In the genomic region with DNA sequence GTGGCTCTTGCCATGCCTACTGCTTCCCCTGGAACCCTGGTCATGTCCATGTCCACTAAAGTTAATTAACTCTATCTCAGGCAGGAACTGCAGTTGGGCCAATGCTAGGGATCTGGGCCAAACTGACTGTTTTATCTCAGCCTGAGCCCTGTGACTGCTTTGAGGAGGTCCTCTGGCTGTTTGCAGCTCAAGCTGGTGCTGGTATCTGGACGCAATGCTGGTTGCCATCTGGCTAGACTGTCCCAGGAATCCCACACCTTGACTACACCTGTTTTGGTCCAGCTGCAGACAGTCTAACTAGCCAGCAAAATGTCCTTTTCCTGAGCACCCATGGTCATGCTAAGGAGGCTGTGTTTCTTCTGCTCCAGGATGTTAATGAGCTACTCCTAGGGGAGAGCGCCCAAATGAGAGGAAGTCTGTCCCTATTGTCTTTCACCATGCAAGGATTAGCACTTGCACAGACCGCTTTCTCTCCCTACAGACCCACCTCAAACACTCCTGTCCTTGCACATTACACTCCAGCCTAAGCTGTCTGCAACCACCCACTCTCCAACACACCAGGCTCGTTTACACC, we compare ENCODE assay signal across 17 cellular contexts.
DNase-seq lines count a peak whose midpoint lies in the region; ATAC-seq, FAIRE-seq and TF ChIP-seq lines count a peak whose summit lies in the region.
"Had no signal": no experiment of that assay in that cellular context is flagged by ENCODE, and none has a peak within 500 bp of the region (broad histone marks: within the 10 kb centered on the region; RNA-seq: fewer than 3 reads in every experiment).

No MANE protein-coding gene starts in this region.

- no peak overlapping the region for H3K56ac ChIP-seq in H9 (ENCODE audit: insufficient read length, low read depth, low read length)

- no peak overlapping the region for H3K4me3 Mint-ChIP-seq in H9
- H3K4me3 Mint-ChIP-seq: B cell; CD8-positive, alpha-beta memory T cell had no signal

- H2BK15ac ChIP-seq in H9 (ENCODE audit: low read depth, low read length): no peak overlapping the region

- H3K4ac ChIP-seq in H9 (ENCODE audit: low read depth, low read length): no peak overlapping the region

- H3K23me2 ChIP-seq in H9 (ENCODE audit: insufficient read length, low read depth, low read length, poor library complexity, severe bottlenecking): no peaks in the 10 kb centered on the region

- H3K4me1 Mint-ChIP-seq in H9: peaks cover 17 to 40% of the 10 kb centered on the region in 2 experiments
- H3K4me1 Mint-ChIP-seq: B cell; CD8-positive, alpha-beta memory T cell had no signal

- ATAC-seq in Right ventricle myocardium superior (ENCODE audit: poor library complexity): peak; percentile 46
- ATAC-seq in upper lobe of left lung (ENCODE audit: low FRiP score in 2 of 2): no peak
- no peak for ATAC-seq in HG03097 (IDR thresholded peaks at IDR 0.05; ENCODE audit: low FRiP score, unreplicated experiment)
- ATAC-seq: GM12878 had no signal

- no peak overlapping the region for H2AFZ ChIP-seq in H9 (ENCODE audit: low read length)

- DNase-seq in Right ventricle myocardium superior (no peak), left ventricle myocardium inferior (no peak), H9 (peak; percentile 31), bronchial epithelial cell (ENCODE audit: low read depth) (no peak), upper lobe of left lung (no peak)
- DNase-seq: CD8-positive, alpha-beta memory T cell; COR-L47; DMS 273 treated with DMSO at 0.1 percent for 48 hours; DMS53; DND-41; EL; HCEC 1CT had no signal

- H3K14ac ChIP-seq in H9 (ENCODE audit: insufficient read depth, low read length): no peak overlapping the region

- H3K18ac ChIP-seq in H9 (ENCODE audit: insufficient read length, low read depth, low read length): no peak overlapping the region

- no peak for TF ChIP-seq POLR2A in upper lobe of left lung (IDR thresholded peaks at IDR 0.05)

- WGBS in H9 (ENCODE audit: extremely low coverage, insufficient read length, low lambda C conversion rate): no CpG with 5 or more reads among the region's 4 CpGs
- 73 to 86% methylated on average over 4 of the region's 4 CpGs for WGBS in upper lobe of left lung, 2 donors

- H3K4me2 ChIP-seq in H9 (ENCODE audit: insufficient read depth, insufficient read length, low read length): no peak overlapping the region
- H3K4me2 ChIP-seq: BLaER1 treated with 17β-estradiol and CSF1 and Interleukin-3, amounts not matched to agents 10 nM and 100 nM had no signal

- H2BK120ac ChIP-seq in H9 (ENCODE audit: low read depth, low read length, poor library complexity, severe bottlenecking): no peak overlapping the region

- H4K5ac ChIP-seq in H9 (ENCODE audit: insufficient read length, low read depth, low read length): no peak overlapping the region

- H3K4me3 ChIP-seq in left ventricle myocardium inferior: no peak overlapping the region
- H3K4me3 ChIP-seq in bronchial epithelial cell (ENCODE audit: low read depth, low read length): no peak overlapping the region
- H3K4me3 ChIP-seq in upper lobe of left lung: no peak overlapping the region
- H3K4me3 ChIP-seq: BLaER1 treated with 17β-estradiol and CSF1 and Interleukin-3, amounts not matched to agents 10 nM and 100 nM; GM12878 had no signal

- no peaks in the 10 kb centered on the region for H3K79me2 ChIP-seq in H9 (ENCODE audit: insufficient read depth, low read length)

- H4K20me1 ChIP-seq in H9 (ENCODE audit: control insufficient read depth, insufficient read depth, insufficient read length): no peaks in the 10 kb centered on the region
- H4K20me1 ChIP-seq: BLaER1 treated with 17β-estradiol and CSF1 and Interleukin-3, amounts not matched to agents 10 nM and 100 nM had no signal

- H3K9me3 ChIP-seq in left ventricle myocardium inferior (replicated peaks) (no peaks in the 10 kb centered on the region), H9 (ENCODE audit: control insufficient read depth, low read depth, low read length) (no peaks in the 10 kb centered on the region), upper lobe of left lung (no peaks in the 10 kb centered on the region)
- H3K9me3 ChIP-seq: BLaER1 treated with 17β-estradiol and CSF1 and Interleukin-3, amounts not matched to agents 10 nM and 100 nM had no signal

- H3K23ac ChIP-seq in H9 (ENCODE audit: insufficient read length, low read depth, low read length): no peak overlapping the region

- H3K9ac ChIP-seq in H9 (ENCODE audit: extremely low read depth, insufficient read length, low read length): no peak overlapping the region
- H3K9ac ChIP-seq: BLaER1 treated with 17β-estradiol and CSF1 and Interleukin-3, amounts not matched to agents 10 nM and 100 nM had no signal

- peak; percentile 28 for FAIRE-seq in bronchial epithelial cell (lab: Jason Lieb, UNC)
- FAIRE-seq: GM12878 had no signal

- H3K9me3 Mint-ChIP-seq in H9: no peaks in the 10 kb centered on the region; a peak in 1 of 5 replicates

- H2BK5ac ChIP-seq in H9 (ENCODE audit: insufficient read length, low read length): no peak overlapping the region

- intact Hi-C loops in Right ventricle myocardium superior (cut with DNase I): no loop called here
- intact Hi-C loops in left ventricle myocardium inferior (cut with micrococcal nuclease): no loop called here

- no peak overlapping the region for H3K27ac ChIP-seq in left ventricle myocardium inferior (replicated peaks)
- no peak overlapping the region for H3K27ac ChIP-seq in H9 (ENCODE audit: insufficient read length, low read depth, low read length)
- H3K27ac ChIP-seq in upper lobe of left lung: no peak overlapping the region
- H3K27ac ChIP-seq: BLaER1 treated with 17β-estradiol and CSF1 and Interleukin-3, amounts not matched to agents 10 nM and 100 nM; HL-60 had no signal

- H2BK20ac ChIP-seq in H9 (ENCODE audit: low read depth, low read length, poor library complexity, severe bottlenecking): no peak overlapping the region

- H3K36me3 Mint-ChIP-seq in H9 (ENCODE audit: insufficient read depth in 1 of 3, low read depth in 3 of 3): no peaks in the 10 kb centered on the region; a peak in 1 of 7 replicates
- H3K36me3 Mint-ChIP-seq: CD8-positive, alpha-beta memory T cell had no signal

- no peaks in the 10 kb centered on the region; the same call in 1 of the 2 replicates for H3K27me3 Mint-ChIP-seq in H9 (ENCODE audit: low read depth)
- H3K27me3 Mint-ChIP-seq: B cell; CD8-positive, alpha-beta memory T cell had no signal

- H3K79me1 ChIP-seq in H9 (ENCODE audit: insufficient read depth, low read depth, low read length, poor library complexity, severe bottlenecking): no peaks in the 10 kb centered on the region

- no peak overlapping the region for H3K27ac Mint-ChIP-seq in H9
- H3K27ac Mint-ChIP-seq: B cell; CD8-positive, alpha-beta memory T cell had no signal

- H4K8ac ChIP-seq in H9 (replicated peaks; ENCODE audit: insufficient read length, low read depth, low read length): no peak overlapping the region

- H4K91ac ChIP-seq in H9 (ENCODE audit: insufficient read length, low read depth, low read length): no peak overlapping the region

- peaks cover 7% of the 10 kb centered on the region for H3K4me1 ChIP-seq in left ventricle myocardium inferior
- H3K4me1 ChIP-seq in H9 (ENCODE audit: insufficient read depth, low read length): no peaks in the 10 kb centered on the region; the same call in 1 of the 2 replicates
- H3K4me1 ChIP-seq in upper lobe of left lung: no peaks in the 10 kb centered on the region

- no peak overlapping the region for H2AK5ac ChIP-seq in H9 (ENCODE audit: insufficient read length, low read length)

- H3K27me3 ChIP-seq in left ventricle myocardium inferior (ENCODE audit: low read depth) (no peaks in the 10 kb centered on the region), H9 (ENCODE audit: insufficient read depth, low read length) (no peaks in the 10 kb centered on the region), bronchial epithelial cell (ENCODE audit: control insufficient read depth, insufficient read depth, low read length) (no peaks in the 10 kb centered on the region), upper lobe of left lung (no peaks in the 10 kb centered on the region)

- H3K36me3 ChIP-seq in left ventricle myocardium inferior: no peaks in the 10 kb centered on the region
- no peaks in the 10 kb centered on the region for H3K36me3 ChIP-seq in bronchial epithelial cell (ENCODE audit: control insufficient read depth, insufficient read depth, low read length)
- no peaks in the 10 kb centered on the region for H3K36me3 ChIP-seq in upper lobe of left lung
- H3K36me3 ChIP-seq: BLaER1 treated with 17β-estradiol and CSF1 and Interleukin-3, amounts not matched to agents 10 nM and 100 nM had no signal

- H3T11ph ChIP-seq in H9 (ENCODE audit: low read length): no peak overlapping the region

- no peak overlapping the region for H2BK12ac ChIP-seq in H9 (ENCODE audit: insufficient read length, low read depth, low read length)

- TF ChIP-seq EP300 in upper lobe of left lung (IDR thresholded peaks at IDR 0.05): no peak

- TF ChIP-seq CTCF in left ventricle myocardium inferior (IDR thresholded peaks at IDR 0.05; ENCODE audit: borderline replicate concordance) (no peak), H9 (conservative IDR thresholded peaks at IDR 0.05) (no peak), bronchial epithelial cell (IDR thresholded peaks at IDR 0.05; ENCODE audit: insufficient read depth, low read length, severe bottlenecking) (no peak), upper lobe of left lung (IDR thresholded peaks at IDR 0.05) (no peak)
